In the genomic region with DNA sequence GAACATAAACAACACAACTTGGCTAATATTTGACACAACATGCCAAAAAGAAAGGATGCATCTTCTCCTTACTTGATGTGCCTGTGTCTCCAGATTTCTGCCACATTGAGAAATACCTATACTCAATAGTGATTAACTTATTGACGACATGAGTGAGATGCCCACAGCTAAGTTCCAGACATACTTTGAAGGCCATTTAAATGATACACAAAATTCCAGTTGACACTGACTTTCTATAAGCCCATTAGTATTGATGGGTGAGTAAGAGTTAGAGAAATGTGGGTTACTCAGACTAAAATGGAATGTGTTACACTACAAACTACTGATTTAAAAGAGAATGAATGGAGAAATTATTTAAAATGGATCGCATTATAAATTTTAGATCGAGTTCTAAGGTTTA, we compare ENCODE assay signal across 1 cellular context.
TF ChIP-seq lines count a peak whose summit lies in the region.

No MANE protein-coding gene starts in this region.

TF ChIP-seq in HepG2, 621 proteins besides CTCF, POLR2A, EP300 and RAD21 (continued from another document):
- TF ChIP-seq, protein P1, sequence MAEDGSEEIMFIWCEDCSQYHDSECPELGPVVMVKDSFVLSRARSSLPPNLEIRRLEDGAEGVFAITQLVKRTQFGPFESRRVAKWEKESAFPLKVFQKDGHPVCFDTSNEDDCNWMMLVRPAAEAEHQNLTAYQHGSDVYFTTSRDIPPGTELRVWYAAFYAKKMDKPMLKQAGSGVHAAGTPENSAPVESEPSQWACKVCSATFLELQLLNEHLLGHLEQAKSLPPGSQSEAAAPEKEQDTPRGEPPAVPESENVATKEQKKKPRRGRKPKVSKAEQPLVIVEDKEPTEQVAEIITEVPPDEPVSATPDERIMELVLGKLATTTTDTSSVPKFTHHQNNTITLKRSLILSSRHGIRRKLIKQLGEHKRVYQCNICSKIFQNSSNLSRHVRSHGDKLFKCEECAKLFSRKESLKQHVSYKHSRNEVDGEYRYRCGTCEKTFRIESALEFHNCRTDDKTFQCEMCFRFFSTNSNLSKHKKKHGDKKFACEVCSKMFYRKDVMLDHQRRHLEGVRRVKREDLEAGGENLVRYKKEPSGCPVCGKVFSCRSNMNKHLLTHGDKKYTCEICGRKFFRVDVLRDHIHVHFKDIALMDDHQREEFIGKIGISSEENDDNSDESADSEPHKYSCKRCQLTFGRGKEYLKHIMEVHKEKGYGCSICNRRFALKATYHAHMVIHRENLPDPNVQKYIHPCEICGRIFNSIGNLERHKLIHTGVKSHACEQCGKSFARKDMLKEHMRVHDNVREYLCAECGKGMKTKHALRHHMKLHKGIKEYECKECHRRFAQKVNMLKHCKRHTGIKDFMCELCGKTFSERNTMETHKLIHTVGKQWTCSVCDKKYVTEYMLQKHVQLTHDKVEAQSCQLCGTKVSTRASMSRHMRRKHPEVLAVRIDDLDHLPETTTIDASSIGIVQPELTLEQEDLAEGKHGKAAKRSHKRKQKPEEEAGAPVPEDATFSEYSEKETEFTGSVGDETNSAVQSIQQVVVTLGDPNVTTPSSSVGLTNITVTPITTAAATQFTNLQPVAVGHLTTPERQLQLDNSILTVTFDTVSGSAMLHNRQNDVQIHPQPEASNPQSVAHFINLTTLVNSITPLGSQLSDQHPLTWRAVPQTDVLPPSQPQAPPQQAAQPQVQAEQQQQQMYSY (CRISPR knock-in tag; IDR thresholded peaks at IDR 0.05): no peak
